12 cellular contexts compared by ENCODE assay signal in genomic region chr2:105800036-105800755, GRCh38. TPM values are rescaled to one million over a fixed set of nuclear protein-coding genes. Genes with fewer than 3 reads are reported as not detected.
DNase-seq lines count a peak whose midpoint lies in the region; ATAC-seq and TF ChIP-seq lines count a peak whose summit lies in the region.
"Had no signal": no experiment of that assay in that cellular context is flagged by ENCODE, and none has a peak within 500 bp of the region (broad histone marks: within the 10 kb centered on the region; RNA-seq: fewer than 3 reads in every experiment).

No MANE protein-coding gene starts in this region.

- no peak for TF ChIP-seq CTCF in adrenal gland (IDR thresholded peaks at IDR 0.05)

- H3K36me3 Mint-ChIP-seq in activated naive CD8-positive, alpha-beta T cell, result peaks cover 18% of the 10 kb centered on the region

- peaks cover 100% of the 10 kb centered on the region for H3K4me1 Mint-ChIP-seq in activated naive CD8-positive, alpha-beta T cell (ENCODE audit: low read depth)

- no peak overlapping the region for H3K27ac ChIP-seq in BLaER1
- no peak overlapping the region for H3K27ac ChIP-seq in adrenal gland

- no peaks in the 10 kb centered on the region for H3K27me3 ChIP-seq in BLaER1
- no peaks in the 10 kb centered on the region for H3K27me3 ChIP-seq in adrenal gland

- TF ChIP-seq POLR2A in adrenal gland (IDR thresholded peaks at IDR 0.05), result no peak

- peak overlapping the region; percentile 72 for H3K4me3 Mint-ChIP-seq in activated naive CD8-positive, alpha-beta T cell

- peaks cover 52% of the 10 kb centered on the region for H3K36me3 ChIP-seq in BLaER1
- no peaks in the 10 kb centered on the region for H3K36me3 ChIP-seq in adrenal gland (replicated peaks in 1 of 2)

- intact Hi-C loops in adrenal gland (cut with DNase I), result loop anchor here in 1 of 2 donors (10.0 kb wide), 1 partner anchor 225 kb away; no protein-coding TSS in a partner anchor

- H4K20me1 ChIP-seq in BLaER1, result peaks cover 67% of the 10 kb centered on the region

- ATAC-seq in GM19324 (IDR thresholded peaks at IDR 0.05; ENCODE audit: low FRiP score, unreplicated experiment), result no peak
- no peak for ATAC-seq in GM18861 (IDR thresholded peaks at IDR 0.05; ENCODE audit: unreplicated experiment)

- peak overlapping the region; percentile 98 for H3K27ac Mint-ChIP-seq in activated naive CD8-positive, alpha-beta T cell

- WGBS in adrenal gland, 4 donors, result 77 to 84% (median 81%) methylated on average over 10 of the region's 10 CpGs

- no peak overlapping the region for H3K4me3 ChIP-seq in BLaER1
- H3K4me3 ChIP-seq in adrenal gland, result no peak overlapping the region

- H3K9me3 Mint-ChIP-seq in activated naive CD8-positive, alpha-beta T cell (ENCODE audit: low read depth), result no peaks in the 10 kb centered on the region

- H3K9me3 ChIP-seq in BLaER1, result peaks cover 22% of the 10 kb centered on the region; the same call in 1 of the 2 replicates
- no peaks in the 10 kb centered on the region for H3K9me3 ChIP-seq in adrenal gland (replicated peaks in 1 of 3)

- no peaks in the 10 kb centered on the region for H3K27me3 Mint-ChIP-seq in activated naive CD8-positive, alpha-beta T cell

- H3K9ac ChIP-seq in BLaER1, result no peak overlapping the region

- H3K4me2 ChIP-seq in BLaER1, result peak overlapping the region; percentile 94

- H3K4me1 ChIP-seq in BLaER1, result peaks cover 76% of the 10 kb centered on the region
- H3K4me1 ChIP-seq in adrenal gland (replicated peaks in 1 of 2), result peaks cover 20 to 86% of the 10 kb centered on the region in 2 donors

- DNase-seq in KG1 (lab: John Stamatoyannopoulos, UW) (peak; percentile 36), medulla oblongata (ENCODE audit: extremely low spot score) (peak; percentile 51), adrenal gland (no peak), NCI-H187 (lab: John Stamatoyannopoulos, UW) (no peak)
- DNase-seq: DMS79; effector CD4-positive, alpha-beta T cell; midbrain; NCI-H524 treated with DMSO at 0.1 percent for 48 hours had no signal

RNA-seq across cellular contexts. Expression of gene NCK2, which starts 55.5 kb away (rescaled TPM):
- total RNA-seq in adrenal gland, result 10 to 100 TPM; 29.8 to 56.0 (median 43.4) TPM
- 10 to 100 TPM; 13.7 to 20.5 (median 18.2) TPM for polyA plus RNA-seq in adrenal gland

Comparison
In these comparisons a context has a peak if more than half of its experiments do, and no peak if none do; other contexts are left out.
1. DNase-seq: peak in KG1 (single experiment) and medulla oblongata (single experiment); none in adrenal gland (0 of 7) and NCI-H187 (0 of 2).